In the genomic region with DNA sequence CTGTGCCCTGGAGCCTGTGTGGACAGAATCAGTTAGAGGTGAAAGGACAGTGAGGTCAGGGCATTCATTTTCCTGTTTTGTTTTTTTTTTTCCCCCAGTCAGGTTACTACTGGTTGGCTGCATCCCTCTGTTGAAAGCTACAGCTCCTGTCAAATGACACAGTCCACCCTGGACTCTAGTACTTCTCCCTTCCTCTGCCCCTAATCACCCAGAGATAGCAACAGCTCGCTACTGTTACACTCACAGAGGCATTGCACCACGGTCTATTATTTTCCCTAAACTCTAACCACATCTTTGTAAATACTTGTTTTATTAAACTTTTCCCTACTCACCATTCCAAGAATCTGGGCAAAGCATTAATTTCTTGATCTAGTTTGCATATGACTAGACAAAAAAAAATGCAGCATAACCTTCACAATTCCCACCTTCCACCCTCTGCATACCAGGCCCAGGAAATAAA, we compare ENCODE assay signal across 20 cellular contexts.
DNase-seq lines count a peak whose midpoint lies in the region; ATAC-seq, FAIRE-seq and TF ChIP-seq lines count a peak whose summit lies in the region.
"Had no signal": no experiment of that assay in that cellular context is flagged by ENCODE, and none has a peak within 500 bp of the region (broad histone marks: within the 10 kb centered on the region; RNA-seq: fewer than 3 reads in every experiment).

No MANE protein-coding gene starts in this region.

- TF ChIP-seq CTCF in retinal pigment epithelial cell (conservative IDR thresholded peaks at IDR 0.05; ENCODE audit: low read depth, low read length) = no peak

- no peaks in the 10 kb centered on the region for H3K4me1 Mint-ChIP-seq in stimulated activated naive CD8-positive, alpha-beta T cell treated with anti-CD3 and anti-CD28 coated beads, Interleukin-15, amount 100 ng/mL, for 72 hours
- H3K4me1 Mint-ChIP-seq: CD8-positive, alpha-beta memory T cell; H9; natural killer cell; stimulated activated memory B cell treated with anti-CD40 and anti-IgM and Interleukin-4, amounts not matched to agents 10 μg/mL and 1 μg/mL and 100 μg/mL, for 72 hours had no signal

- intact Hi-C loops in left cardiac atrium (cut with DNase I) = no loop called here

- DNase-seq in GM04503 (ENCODE audit: low read depth) (peak; percentile 77), astrocyte of the hippocampus (ENCODE audit: low read depth, low spot score) (peak; percentile 80), left cardiac atrium (no peak), retinal pigment epithelial cell (ENCODE audit: low read depth) (peak; percentile 31), NCI-H2081 treated with DMSO at 0.1 percent for 48 hours (lab: John Stamatoyannopoulos, UW) (no peak), GM19239 (ENCODE audit: insufficient read length, low spot score) (no peak)
- no peak for DNase-seq in stimulated activated naive CD8-positive, alpha-beta T cell treated with anti-CD3 and anti-CD28 coated beads, Interleukin-15, amount 100 ng/mL, for 72 hours
- DNase-seq: amniotic stem cell; CD8-positive, alpha-beta memory T cell; dorsolateral prefrontal cortex; GF-D8; H9; Kasumi-1; left colon; natural killer cell; NCI-H2029; SIG-M5; sigmoid colon had no signal

- no peak overlapping the region for H3K27ac Mint-ChIP-seq in stimulated activated naive CD8-positive, alpha-beta T cell treated with anti-CD3 and anti-CD28 coated beads, Interleukin-15, amount 100 ng/mL, for 72 hours
- H3K27ac Mint-ChIP-seq: CD8-positive, alpha-beta memory T cell; natural killer cell; stimulated activated memory B cell treated with anti-CD40 and anti-IgM and Interleukin-4, amounts not matched to agents 10 μg/mL and 1 μg/mL and 100 μg/mL, for 72 hours had no signal

- H3K27me3 Mint-ChIP-seq in stimulated activated naive CD8-positive, alpha-beta T cell treated with anti-CD3 and anti-CD28 coated beads, Interleukin-15, amount 100 ng/mL, for 72 hours = no peaks in the 10 kb centered on the region
- H3K27me3 Mint-ChIP-seq: CD8-positive, alpha-beta memory T cell; stimulated activated memory B cell treated with anti-CD40 and anti-IgM and Interleukin-4, amounts not matched to agents 10 μg/mL and 1 μg/mL and 100 μg/mL, for 72 hours had no signal

- H3K9me3 Mint-ChIP-seq in stimulated activated naive CD8-positive, alpha-beta T cell treated with anti-CD3 and anti-CD28 coated beads, Interleukin-15, amount 100 ng/mL, for 72 hours = no peaks in the 10 kb centered on the region
- H3K9me3 Mint-ChIP-seq: CD8-positive, alpha-beta memory T cell; H9; stimulated activated memory B cell treated with anti-CD40 and anti-IgM and Interleukin-4, amounts not matched to agents 10 μg/mL and 1 μg/mL and 100 μg/mL, for 72 hours had no signal

- no peak overlapping the region for H3K4me3 ChIP-seq in retinal pigment epithelial cell (ENCODE audit: low read length)
- H3K4me3 ChIP-seq: dorsolateral prefrontal cortex, sigmoid colon had no signal

- peak; percentile 83 to 95 for ATAC-seq in left cardiac atrium
- ATAC-seq in stimulated activated naive CD8-positive, alpha-beta T cell treated with anti-CD3 and anti-CD28 coated beads, Interleukin-15, amount 100 ng/mL, for 72 hours = no peak
- ATAC-seq: left colon; natural killer cell; stimulated activated memory B cell treated with anti-CD40 and anti-IgM and Interleukin-4, amounts not matched to agents 10 μg/mL and 1 μg/mL and 100 μg/mL, for 72 hours had no signal

- no peak for FAIRE-seq in GM19239 (lab: Jason Lieb, UNC)
- FAIRE-seq: urothelium cell line had no signal

- no peak overlapping the region for H3K4me3 Mint-ChIP-seq in stimulated activated naive CD8-positive, alpha-beta T cell treated with anti-CD3 and anti-CD28 coated beads, Interleukin-15, amount 100 ng/mL, for 72 hours
- H3K4me3 Mint-ChIP-seq: H9; natural killer cell; stimulated activated memory B cell treated with anti-CD40 and anti-IgM and Interleukin-4, amounts not matched to agents 10 μg/mL and 1 μg/mL and 100 μg/mL, for 72 hours had no signal

Comparison
In these comparisons a context has a peak if more than half of its experiments do, and no peak if none do; other contexts are left out.
1. DNase-seq: peak in GM04503 (single experiment), astrocyte of the hippocampus (single experiment) and retinal pigment epithelial cell (single experiment); none in left cardiac atrium (single experiment), NCI-H2081 treated with DMSO at 0.1 percent for 48 hours (single experiment), GM19239 (single experiment) and stimulated activated naive CD8-positive, alpha-beta T cell treated with anti-CD3 and anti-CD28 coated beads, Interleukin-15, amount 100 ng/mL, for 72 hours (0 of 2).